26 cellular contexts compared by ENCODE assay signal in genomic region chr11:442611-443081, GRCh38. TPM values are rescaled to one million over a fixed set of nuclear protein-coding genes. Genes with fewer than 3 reads are reported as not detected.
DNase-seq lines count a peak whose midpoint lies in the region; ATAC-seq, FAIRE-seq and TF ChIP-seq lines count a peak whose summit lies in the region.
"Had no signal": no experiment of that assay in that cellular context is flagged by ENCODE, and none has a peak within 500 bp of the region (broad histone marks: within the 10 kb centered on the region; RNA-seq: fewer than 3 reads in every experiment).

No MANE protein-coding gene starts in this region.

- H3K9me2 ChIP-seq in GM23338 (ENCODE audit: insufficient read depth), result no peaks in the 10 kb centered on the region

- H3F3A ChIP-seq in GM23338 (replicated peaks; ENCODE audit: low read depth), result peaks cover 11% of the 10 kb centered on the region

- H3K9me3 Mint-ChIP-seq in GM23338, result no peaks in the 10 kb centered on the region
- H3K9me3 Mint-ChIP-seq: activated B cell treated with CpG ODN at 0.5 μM for 24 hours; activated CD4-positive, alpha-beta T cell treated with anti-CD3 and anti-CD28 coated beads, Interleukin-2, amount 10 ng/mL, durations not matched to agents 7 days and 5 days; effector memory CD8-positive, alpha-beta T cell; natural killer cell treated with Interleukin-12 subunit alpha and Interleukin-12 subunit beta and Interleukin-15 and Interleukin-18, amount 100 ng/mL, for 72 hours; stimulated activated naive CD8-positive, alpha-beta T cell treated with anti-CD3 and anti-CD28 coated beads, Interleukin-15, Interleukin-2, amounts not matched to agents 100 ng/mL and 50 ng/mL, for 24 hours; T-helper 1 cell treated with Interleukin-12 subunit alpha and Interleukin-12 subunit beta and Interleukin-4 antibody, amounts not matched to agents 30 μg/mL and 1 μg/mL, for 36 hours had no signal

- no peaks in the 10 kb centered on the region for H4K20me1 ChIP-seq in GM23338 (replicated peaks; ENCODE audit: insufficient read depth)

- 49 to 58% methylated on average over 16 of the region's 16 CpGs for WGBS in aorta, 2 donors

- H3K36me3 Mint-ChIP-seq in GM23338 (ENCODE audit: low read depth), result no peaks in the 10 kb centered on the region
- H3K36me3 Mint-ChIP-seq: natural killer cell treated with Interleukin-12 subunit alpha and Interleukin-12 subunit beta and Interleukin-15 and Interleukin-18, amount 100 ng/mL, for 72 hours had no signal

- ATAC-seq in left cardiac atrium (peak in 1 of 2 donors; percentile 47), Right ventricle myocardium inferior (no peak), GM23338 (no peak), aorta (ENCODE audit: low FRiP score) (no peak), HG03432 (IDR thresholded peaks at IDR 0.05; ENCODE audit: unreplicated experiment) (no peak)
- ATAC-seq in stimulated activated naive CD8-positive, alpha-beta T cell treated with anti-CD3 and anti-CD28 coated beads, Interleukin-15, Interleukin-2, amounts not matched to agents 100 U/mL and 50 U/mL, for 24 hours, result no peak

- H3K4me3 ChIP-seq in GM23338 (no peak overlapping the region), kidney (ENCODE audit: low read length in 2 of 2) (no peak overlapping the region), aorta (ENCODE audit: low read length in 2 of 2) (no peak overlapping the region)
- H3K4me3 ChIP-seq: cardiac muscle cell, mucosa of descending colon, testis had no signal

- H3K36me3 ChIP-seq in GM23338 (ENCODE audit: insufficient read depth), result no peaks in the 10 kb centered on the region
- no peaks in the 10 kb centered on the region for H3K36me3 ChIP-seq in kidney (ENCODE audit: control insufficient read depth in 1 of 2, insufficient read depth in 2 of 2, low read length in 2 of 2)
- no peaks in the 10 kb centered on the region for H3K36me3 ChIP-seq in aorta (ENCODE audit: control insufficient read depth in 1 of 2, insufficient read depth in 2 of 2, low read length in 1 of 2)
- H3K36me3 ChIP-seq: BE2C, cardiac muscle cell, colonic mucosa had no signal

- H3K4me1 Mint-ChIP-seq in GM23338, result peaks cover 11% of the 10 kb centered on the region

- no peaks in the 10 kb centered on the region for H3K79me2 ChIP-seq in GM23338 (replicated peaks; ENCODE audit: insufficient read depth)

- H3K27me3 ChIP-seq in GM23338 (ENCODE audit: insufficient read depth) (no peaks in the 10 kb centered on the region), aorta (ENCODE audit: control insufficient read depth in 1 of 2, insufficient read depth in 2 of 2, low read length in 1 of 2) (no peaks in the 10 kb centered on the region)
- H3K27me3 ChIP-seq: BE2C, cardiac muscle cell, colonic mucosa, testis had no signal

- no peak overlapping the region for H3K9ac ChIP-seq in kidney (ENCODE audit: low read length in 2 of 2)

- intact Hi-C loops in left cardiac atrium (cut with DNase I) (no loop called here), Right ventricle myocardium inferior (cut with DNase I) (no loop called here), kidney (cut with DNase I) (no loop called here), aorta (cut with DNase I) (no loop called here)

- no peak for FAIRE-seq in kidney (lab: Jason Lieb, UNC)
- FAIRE-seq: astrocyte, islet of Langerhans, small intestine, urothelium cell line had no signal

- H3K27me3 Mint-ChIP-seq in GM23338 (ENCODE audit: insufficient read depth, low read depth, poor library complexity), result peaks cover 33% of the 10 kb centered on the region
- H3K27me3 Mint-ChIP-seq: activated B cell treated with CpG ODN at 0.5 μM for 24 hours; effector memory CD8-positive, alpha-beta T cell; stimulated activated naive CD8-positive, alpha-beta T cell treated with anti-CD3 and anti-CD28 coated beads, Interleukin-15, Interleukin-2, amounts not matched to agents 100 ng/mL and 50 ng/mL, for 24 hours had no signal

- TF ChIP-seq CTCF in GM23338 (conservative IDR thresholded peaks at IDR 0.05; ENCODE audit: low read depth in 2 of 2) (no peak), kidney (IDR thresholded peaks at IDR 0.05; ENCODE audit: borderline replicate concordance, extremely low read depth, insufficient read depth) (no peak)

- DNase-seq in left cardiac atrium (peak; percentile 19), Right ventricle myocardium inferior (ENCODE audit: missing footprints) (no peak), GM23338 (ENCODE audit: low spot score) (no peak), kidney (peak; percentile 63), aorta (peak; percentile 42 to 53)
- DNase-seq in stimulated activated naive CD8-positive, alpha-beta T cell treated with anti-CD3 and anti-CD28 coated beads, Interleukin-15, Interleukin-2, amounts not matched to agents 100 U/mL and 50 U/mL, for 24 hours, result no peak
- DNase-seq: BE2C, GDM1, NCI-H1694, testis had no signal

- 0 out of 2 replicates have a peak overlapping the region, but pooled peaks have one; percentile 32 for H2AFZ ChIP-seq in GM23338

- H3K4me1 ChIP-seq in GM23338 (ENCODE audit: insufficient read depth) (no peaks in the 10 kb centered on the region; the same call in 1 of the 2 replicates), kidney (ENCODE audit: control insufficient read depth in 1 of 2, insufficient read depth in 1 of 2, low read depth in 1 of 2, low read length in 2 of 2) (peaks cover 0 to 5% of the 10 kb centered on the region in 2 donors), aorta (ENCODE audit: control insufficient read depth in 1 of 2, insufficient read depth in 2 of 2, low read length in 2 of 2) (no peaks in the 10 kb centered on the region)
- H3K4me1 ChIP-seq: BE2C, colonic mucosa had no signal

- no peak overlapping the region for H3K27ac ChIP-seq in GM23338 (ENCODE audit: low read depth)
- H3K27ac ChIP-seq in kidney (ENCODE audit: low read depth in 2 of 2, low read length in 2 of 2), result no peak overlapping the region
- H3K27ac ChIP-seq in aorta (ENCODE audit: low read depth in 1 of 2, low read length in 2 of 2), result no peak overlapping the region
- H3K27ac ChIP-seq: cardiac muscle cell, testis had no signal

- no peak overlapping the region for H3K4me2 ChIP-seq in GM23338

- H3K9me3 ChIP-seq in kidney (ENCODE audit: control insufficient read depth in 1 of 2, low read length in 2 of 2) (no peaks in the 10 kb centered on the region), aorta (ENCODE audit: control insufficient read depth, low read length) (no peaks in the 10 kb centered on the region)
- H3K9me3 ChIP-seq: BE2C, colonic mucosa, mucosa of descending colon, testis had no signal

- H3K27ac Mint-ChIP-seq in GM23338, result no peak overlapping the region
- H3K27ac Mint-ChIP-seq: natural killer cell treated with Interleukin-12 subunit alpha and Interleukin-12 subunit beta and Interleukin-15 and Interleukin-18, amount 100 ng/mL, for 72 hours; stimulated activated naive CD8-positive, alpha-beta T cell treated with anti-CD3 and anti-CD28 coated beads, Interleukin-15, Interleukin-2, amounts not matched to agents 100 ng/mL and 50 ng/mL, for 24 hours; T-helper 1 cell treated with Interleukin-12 subunit alpha and Interleukin-12 subunit beta and Interleukin-4 antibody, amounts not matched to agents 30 μg/mL and 1 μg/mL, for 36 hours had no signal

- no peak overlapping the region for H3K4me3 Mint-ChIP-seq in GM23338
- H3K4me3 Mint-ChIP-seq: natural killer cell treated with Interleukin-12 subunit alpha and Interleukin-12 subunit beta and Interleukin-15 and Interleukin-18, amount 100 ng/mL, for 72 hours had no signal

TF ChIP-seq in GM23338, 12 proteins besides CTCF, POLR2A, EP300 and RAD21 (continues in another document):
- TF ChIP-seq ZNF114 (CRISPR knock-in tag; IDR thresholded peaks at IDR 0.05) (no peak), POLR2AphosphoS5 (IDR thresholded peaks at IDR 0.05; ENCODE audit: low read depth) (no peak), JUNB (IDR thresholded peaks at IDR 0.05; ENCODE audit: unreplicated experiment) (no peak), CREB1 (CRISPR knock-in tag; IDR thresholded peaks at IDR 0.05; ENCODE audit: low read depth) (no peak)
- TF ChIP-seq, protein P1, sequence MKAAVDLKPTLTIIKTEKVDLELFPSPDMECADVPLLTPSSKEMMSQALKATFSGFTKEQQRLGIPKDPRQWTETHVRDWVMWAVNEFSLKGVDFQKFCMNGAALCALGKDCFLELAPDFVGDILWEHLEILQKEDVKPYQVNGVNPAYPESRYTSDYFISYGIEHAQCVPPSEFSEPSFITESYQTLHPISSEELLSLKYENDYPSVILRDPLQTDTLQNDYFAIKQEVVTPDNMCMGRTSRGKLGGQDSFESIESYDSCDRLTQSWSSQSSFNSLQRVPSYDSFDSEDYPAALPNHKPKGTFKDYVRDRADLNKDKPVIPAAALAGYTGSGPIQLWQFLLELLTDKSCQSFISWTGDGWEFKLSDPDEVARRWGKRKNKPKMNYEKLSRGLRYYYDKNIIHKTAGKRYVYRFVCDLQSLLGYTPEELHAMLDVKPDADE (IDR thresholded peaks at IDR 0.05), result no peak

RNA-seq across cellular contexts. Expression of gene ANO9, which starts 0.8 kb away (rescaled TPM):
- total RNA-seq in left cardiac atrium (1 to 10 TPM in 1 of 2 donors, under 1 TPM in 1; 0.55 to 1.6 TPM), Right ventricle myocardium inferior (0.41 TPM), kidney (21.8 TPM), aorta (1 to 10 TPM; 1.3 to 2.8 TPM)
- total RNA-seq in GM23338 (2014; rRNA removed; shearing (Covaris generic)), result 6.5 and 10.2 TPM in 2 replicates
- polyA plus RNA-seq in GM23338 (2016; fragmentation: Nextera tagmentation; extraction: Ambion mirVana) (7.5 and 9.0 TPM in 2 replicates), kidney (ENCODE audit: insufficient read depth, low read depth, low replicate concordance) (11.3 TPM), aorta (1 to 10 TPM in 1 of 2 donors, under 1 TPM in 1; 0.41 to 8.1 TPM)
- total RNA-seq: RPMI7951, SK-MEL-5 had no signal

RNA-seq across cellular contexts. Expression of gene PTDSS2, which starts 7.4 kb away (rescaled TPM):
- total RNA-seq in left cardiac atrium, result 10 to 100 TPM; 21.5 to 26.5 TPM
- 27.8 TPM for total RNA-seq in Right ventricle myocardium inferior
- 46.6 and 145 TPM in 2 replicates for total RNA-seq in GM23338 (2014; rRNA removed; shearing (Covaris generic))
- 22.7 and 23.8 TPM in 2 replicates for polyA plus RNA-seq in GM23338 (2016; fragmentation: Nextera tagmentation; extraction: Ambion mirVana)
- 28.5 TPM for total RNA-seq in kidney
- 37.7 TPM for polyA plus RNA-seq in kidney (ENCODE audit: insufficient read depth, low read depth, low replicate concordance)
- total RNA-seq in aorta, result 10 to 100 TPM; 19.2 to 34.1 TPM
- 10 to 100 TPM; 10.1 to 47.6 TPM for polyA plus RNA-seq in aorta

RNA-seq across cellular contexts. Expression of gene SIGIRR, which starts 27.8 kb away (rescaled TPM):
- total RNA-seq in left cardiac atrium (10 to 100 TPM; 35.4 to 36.7 TPM), Right ventricle myocardium inferior (50.0 TPM), kidney (89.1 TPM), aorta (10 to 100 TPM; 19.8 to 47.8 TPM)
- total RNA-seq in GM23338 (2014; rRNA removed; shearing (Covaris generic)), result 59.1 and 63.0 TPM in 2 replicates
- polyA plus RNA-seq in GM23338 (2016; fragmentation: Nextera tagmentation; extraction: Ambion mirVana) (72.2 and 96.2 TPM in 2 replicates), kidney (ENCODE audit: insufficient read depth, low read depth, low replicate concordance) (181 TPM), aorta (10 to 100 TPM; 27.8 to 52.7 TPM)

RNA-seq across cellular contexts. Expression of gene PKP3, which starts 48.6 kb away (rescaled TPM):
- total RNA-seq in left cardiac atrium (under 1 TPM; 0.52 to 0.68 TPM), Right ventricle myocardium inferior (0.32 TPM), kidney (3.6 TPM), aorta (under 1 TPM in 1 of 2 donors, not detected in 1; 0.42 TPM)
- 18.7 and 23.0 TPM in 2 replicates for total RNA-seq in GM23338 (2014; rRNA removed; shearing (Covaris generic))
- polyA plus RNA-seq in GM23338 (2016; fragmentation: Nextera tagmentation; extraction: Ambion mirVana) (6.1 and 7.2 TPM in 2 replicates), kidney (ENCODE audit: insufficient read depth, low read depth, low replicate concordance) (1.9 TPM), aorta (10 to 100 TPM in 1 of 2 donors, under 1 TPM in 1; 0.05 to 10.9 TPM)
- total RNA-seq: activated CD4-positive, alpha-beta T cell treated with anti-CD3 and anti-CD28 coated beads, Interleukin-2, amount 10 ng/mL, durations not matched to agents 7 days and 5 days; natural killer cell treated with Interleukin-12 subunit alpha and Interleukin-12 subunit beta and Interleukin-15 and Interleukin-18, amount 100 ng/mL, for 72 hours; SK-MEL-5 had no signal

Comparison
In these comparisons a context has a peak if more than half of its experiments do, and no peak if none do; other contexts are left out.
1. DNase-seq: peak in left cardiac atrium (single experiment), kidney (single experiment) and aorta (2 of 2); none in Right ventricle myocardium inferior (single experiment), GM23338 (single experiment) and stimulated activated naive CD8-positive, alpha-beta T cell treated with anti-CD3 and anti-CD28 coated beads, Interleukin-15, Interleukin-2, amounts not matched to agents 100 U/mL and 50 U/mL, for 24 hours (single experiment).